ENCODE assay signal across 12 cellular contexts in the genomic region with DNA sequence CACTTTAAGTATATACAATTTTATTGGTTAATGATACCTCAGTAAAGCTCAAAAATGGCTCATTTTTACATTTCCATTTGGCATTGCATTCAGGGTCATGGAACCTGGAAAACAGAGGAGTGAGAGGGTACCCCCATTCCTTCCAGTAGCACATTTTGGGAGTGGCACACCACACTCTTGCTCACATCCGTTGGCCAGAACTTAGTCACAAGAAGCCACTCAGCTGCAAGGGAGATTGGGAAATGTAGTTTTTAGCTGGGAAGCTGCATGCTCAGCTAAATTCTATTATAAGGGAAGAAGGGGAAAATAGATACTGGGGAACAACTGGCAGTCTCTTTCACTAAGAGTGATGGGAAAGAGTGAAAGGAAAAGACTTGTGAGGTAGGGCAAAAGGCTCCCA.
DNase-seq lines count a peak whose midpoint lies in the region; ATAC-seq and TF ChIP-seq lines count a peak whose summit lies in the region.
"Had no signal": no experiment of that assay in that cellular context is flagged by ENCODE, and none has a peak within 500 bp of the region (broad histone marks: within the 10 kb centered on the region; RNA-seq: fewer than 3 reads in every experiment).

No MANE protein-coding gene starts in this region.

- POLR2A ChIA-PET in HEK293 (lab: Yijun Ruan, JAX) = no interaction called here

- no peak overlapping the region for H3K4me2 ChIP-seq in smooth muscle cell

- no peaks in the 10 kb centered on the region for H3K27me3 ChIP-seq in smooth muscle cell (ENCODE audit: low read depth)
- H3K27me3 ChIP-seq: cardiac muscle cell, esophagus squamous epithelium had no signal

- H3K4me3 ChIP-seq in HEK293 (ENCODE audit: low read depth, low read length) (no peak overlapping the region), smooth muscle cell (no peak overlapping the region)
- H3K4me3 ChIP-seq: cardiac muscle cell, esophagus squamous epithelium had no signal

- H3K79me2 ChIP-seq in smooth muscle cell (ENCODE audit: low read depth) = no peaks in the 10 kb centered on the region

- CTCF ChIA-PET in HEK293 (lab: Yijun Ruan, JAX) = no interaction called here

- no peak for TF ChIP-seq CTCF in HEK293 (tag by site-specific recombination; IDR thresholded peaks at IDR 0.05)
- no peak for TF ChIP-seq CTCF in smooth muscle cell (IDR thresholded peaks at IDR 0.05; ENCODE audit: borderline replicate concordance, insufficient read depth, poor library complexity, severe bottlenecking)

- no peaks in the 10 kb centered on the region for H3F3A ChIP-seq in smooth muscle cell (ENCODE audit: low read depth)

- H2AFZ ChIP-seq in smooth muscle cell (ENCODE audit: low read depth) = no peak overlapping the region

- H3K4me1 ChIP-seq in HEK293 (ENCODE audit: control insufficient read depth, insufficient read depth, low read length) (no peaks in the 10 kb centered on the region), smooth muscle cell (ENCODE audit: low read depth) (no peaks in the 10 kb centered on the region)
- H3K4me1 ChIP-seq: esophagus squamous epithelium had no signal

- H3K27ac ChIP-seq in HEK293 (ENCODE audit: extremely low read depth, low read depth, low read length) = no peak overlapping the region
- H3K27ac ChIP-seq in smooth muscle cell (ENCODE audit: low read depth) = no peak overlapping the region
- H3K27ac ChIP-seq: cardiac muscle cell, esophagus squamous epithelium had no signal

- ATAC-seq in SK-N-SH treated with all-trans-retinoic acid at 6 μM for 48 hours (peak; percentile 40; the same call in 1 of the 3 replicates), HG02642 (IDR thresholded peaks at IDR 0.05; ENCODE audit: poor library complexity, unreplicated experiment) (no peak)

- no peaks in the 10 kb centered on the region for H3K9me3 ChIP-seq in HEK293 (ENCODE audit: control insufficient read depth, insufficient read depth, low read depth, low read length)
- no peaks in the 10 kb centered on the region for H3K9me3 ChIP-seq in smooth muscle cell (replicated peaks; ENCODE audit: low read depth)
- H3K9me3 ChIP-seq: esophagus squamous epithelium had no signal

- DNase-seq in AML-193 (lab: John Stamatoyannopoulos, UW) (peak; percentile 34 to 42), fibroblast of peridontal ligament (ENCODE audit: extremely low read depth) (peak; percentile 39), T-helper 2 cell (no peak), smooth muscle cell (lab: John Stamatoyannopoulos, UW; ENCODE audit: unreplicated experiment) (no peak)
- no peak for DNase-seq in activated CD8-positive, alpha-beta memory T cell treated with anti-CD3 and anti-CD28 coated beads, Interleukin-2, amount 50 U/mL, for 4 hours
- DNase-seq: COR-L47, esophagus squamous epithelium, NCI-H774 had no signal

- no peak overlapping the region for H3K9ac ChIP-seq in smooth muscle cell (ENCODE audit: low read depth)

- no peaks in the 10 kb centered on the region for H4K20me1 ChIP-seq in smooth muscle cell (ENCODE audit: low read depth)

- WGBS in smooth muscle cell (ENCODE audit: low lambda C conversion rate) = 31% methylated on average over 1 of the region's 1 CpG

- H3K36me3 ChIP-seq in HEK293 (ENCODE audit: control insufficient read depth in 2 of 2, insufficient read depth in 1 of 2, low read length in 2 of 2) (no peaks in the 10 kb centered on the region; a peak in 1 of 3 replicates), smooth muscle cell (ENCODE audit: low read depth) (no peaks in the 10 kb centered on the region)
- H3K36me3 ChIP-seq: cardiac muscle cell, esophagus squamous epithelium had no signal

TF ChIP-seq in HEK293, 187 proteins besides CTCF, POLR2A, EP300 and RAD21:
- TF ChIP-seq ZNF335 (tag by site-specific recombination; conservative IDR thresholded peaks at IDR 0.05) (0 out of 2 replicates have a peak, but pooled peaks have one; percentile 56), OSR2 (tag by site-specific recombination; IDR thresholded peaks at IDR 0.05) (no peak)
- TF ChIP-seq, protein P1, sequence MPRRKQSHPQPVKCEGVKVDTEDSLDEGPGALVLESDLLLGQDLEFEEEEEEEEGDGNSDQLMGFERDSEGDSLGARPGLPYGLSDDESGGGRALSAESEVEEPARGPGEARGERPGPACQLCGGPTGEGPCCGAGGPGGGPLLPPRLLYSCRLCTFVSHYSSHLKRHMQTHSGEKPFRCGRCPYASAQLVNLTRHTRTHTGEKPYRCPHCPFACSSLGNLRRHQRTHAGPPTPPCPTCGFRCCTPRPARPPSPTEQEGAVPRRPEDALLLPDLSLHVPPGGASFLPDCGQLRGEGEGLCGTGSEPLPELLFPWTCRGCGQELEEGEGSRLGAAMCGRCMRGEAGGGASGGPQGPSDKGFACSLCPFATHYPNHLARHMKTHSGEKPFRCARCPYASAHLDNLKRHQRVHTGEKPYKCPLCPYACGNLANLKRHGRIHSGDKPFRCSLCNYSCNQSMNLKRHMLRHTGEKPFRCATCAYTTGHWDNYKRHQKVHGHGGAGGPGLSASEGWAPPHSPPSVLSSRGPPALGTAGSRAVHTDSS (tag by site-specific recombination; IDR thresholded peaks at IDR 0.05) = no peak
- TF ChIP-seq, protein P2, sequence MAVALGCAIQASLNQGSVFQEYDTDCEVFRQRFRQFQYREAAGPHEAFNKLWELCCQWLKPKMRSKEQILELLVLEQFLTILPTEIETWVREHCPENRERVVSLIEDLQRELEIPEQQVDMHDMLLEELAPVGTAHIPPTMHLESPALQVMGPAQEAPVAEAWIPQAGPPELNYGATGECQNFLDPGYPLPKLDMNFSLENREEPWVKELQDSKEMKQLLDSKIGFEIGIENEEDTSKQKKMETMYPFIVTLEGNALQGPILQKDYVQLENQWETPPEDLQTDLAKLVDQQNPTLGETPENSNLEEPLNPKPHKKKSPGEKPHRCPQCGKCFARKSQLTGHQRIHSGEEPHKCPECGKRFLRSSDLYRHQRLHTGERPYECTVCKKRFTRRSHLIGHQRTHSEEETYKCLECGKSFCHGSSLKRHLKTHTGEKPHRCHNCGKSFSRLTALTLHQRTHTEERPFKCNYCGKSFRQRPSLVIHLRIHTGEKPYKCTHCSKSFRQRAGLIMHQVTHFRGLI (tag by site-specific recombination; IDR thresholded peaks at IDR 0.05) = peak; percentile 57; the same call in 1 of the 2 replicates

TF ChIP-seq in SK-N-SH treated with all-trans-retinoic acid at 6 μM for 48 hours, 23 proteins besides CTCF, POLR2A, EP300 and RAD21:
- no peak for TF ChIP-seq TOX (CRISPR knock-in tag; IDR thresholded peaks at IDR 0.05; ENCODE audit: borderline replicate concordance)
- TF ChIP-seq ZNF70 (CRISPR knock-in tag; IDR thresholded peaks at IDR 0.05) = no peak
- TF ChIP-seq CSDC2 (CRISPR knock-in tag; IDR thresholded peaks at IDR 0.05) = no peak
- no peak for TF ChIP-seq GLIS3 (CRISPR knock-in tag; IDR thresholded peaks at IDR 0.05)

Comparison
In these comparisons a context has a peak if more than half of its experiments do, and no peak if none do; other contexts are left out.
1. DNase-seq: peak in AML-193 (2 of 2) and fibroblast of peridontal ligament (single experiment); none in T-helper 2 cell (0 of 5), activated CD8-positive, alpha-beta memory T cell treated with anti-CD3 and anti-CD28 coated beads, Interleukin-2, amount 50 U/mL, for 4 hours (single experiment) and smooth muscle cell (single experiment).